In genomic region chr3:52704611-52705437, GRCh38 we compare ENCODE assay signal across 8 cellular contexts.
DNase-seq lines count a peak whose midpoint lies in the region; ATAC-seq and TF ChIP-seq lines count a peak whose summit lies in the region.

No MANE protein-coding gene starts in this region.

- peak overlapping the region; percentile 78 for H3K27ac ChIP-seq in muscle layer of duodenum (ENCODE audit: low read length)

- ATAC-seq in HG02588 (IDR thresholded peaks at IDR 0.05; ENCODE audit: unreplicated experiment) (peak; percentile 11), GM18505 (IDR thresholded peaks at IDR 0.05; ENCODE audit: unreplicated experiment) (no peak)

- no peaks in the 10 kb centered on the region for H3K27me3 ChIP-seq in muscle layer of duodenum (ENCODE audit: low read depth, low read length)

- no peaks in the 10 kb centered on the region for H3K9me3 ChIP-seq in muscle layer of duodenum (ENCODE audit: control insufficient read depth in 1 of 2, low read length in 2 of 2)

- no peak for TF ChIP-seq POLR2A in GM18505 (IDR thresholded peaks at IDR 0.05; ENCODE audit: borderline replicate concordance, extremely low read depth, insufficient read depth, insufficient read length)

- peaks cover 19 to 42% of the 10 kb centered on the region in 2 donors for H3K4me1 ChIP-seq in muscle layer of duodenum (ENCODE audit: control insufficient read depth in 1 of 2, insufficient read depth in 2 of 2, low read length in 2 of 2)

- peaks cover 9 to 12% of the 10 kb centered on the region in 2 donors for H3K36me3 ChIP-seq in muscle layer of duodenum (ENCODE audit: control insufficient read depth in 1 of 2, insufficient read depth in 2 of 2, low read length in 2 of 2)

- DNase-seq in GM03348 (ENCODE audit: low spot score): peak; percentile 51
- DNase-seq in SW480 (ENCODE audit: low spot score): peak; percentile 69
- peak; percentile 23 for DNase-seq in epidermal melanocyte (ENCODE audit: insufficient read length, low spot score)
- DNase-seq in NCI-H345 (lab: John Stamatoyannopoulos, UW): no peak
- no peak for DNase-seq in NCI-H446 (lab: John Stamatoyannopoulos, UW)

- H3K4me3 ChIP-seq in muscle layer of duodenum (ENCODE audit: low read depth in 1 of 2, low read length in 2 of 2): peak overlapping the region; percentile 74 to 97

Comparison
In these comparisons a context has a peak if more than half of its experiments do, and no peak if none do; other contexts are left out.
1. DNase-seq: peak in GM03348 (single experiment), SW480 (single experiment) and epidermal melanocyte (single experiment); none in NCI-H345 (single experiment) and NCI-H446 (0 of 2).